ENCODE assay signal across 23 cellular contexts in the genomic region with DNA sequence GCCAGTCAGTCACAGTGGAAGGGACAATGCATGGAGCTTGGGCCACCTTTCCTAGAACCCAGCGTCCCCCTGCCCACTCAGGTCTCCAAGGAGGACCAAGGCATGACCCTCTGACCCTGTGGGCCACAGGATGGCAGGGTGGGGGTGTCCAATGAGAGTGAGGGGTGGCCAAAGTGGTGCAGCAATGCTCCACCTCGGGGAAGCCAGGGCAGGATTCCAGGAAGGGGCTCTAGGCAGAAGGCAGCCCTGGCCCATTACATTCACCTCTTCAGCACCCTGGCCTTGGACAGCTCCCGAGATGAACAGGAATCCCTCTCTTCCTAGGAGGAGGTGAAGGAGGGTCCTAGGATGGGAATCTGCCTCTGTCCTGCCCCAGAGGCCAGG.
DNase-seq lines count a peak whose midpoint lies in the region; ATAC-seq, FAIRE-seq and TF ChIP-seq lines count a peak whose summit lies in the region.
"Had no signal": no experiment of that assay in that cellular context is flagged by ENCODE, and none has a peak within 500 bp of the region (broad histone marks: within the 10 kb centered on the region; RNA-seq: fewer than 3 reads in every experiment).

No MANE protein-coding gene starts in this region.

- intact Hi-C loops in K562 (cut with micrococcal nuclease): no loop called here
- intact Hi-C loops in naive thymus-derived CD4-positive, alpha-beta T cell (cut with micrococcal nuclease): no loop called here

- no peak for TF ChIP-seq RAD21 in K562 (CRISPR knock-in tag; conservative IDR thresholded peaks at IDR 0.05 in 1 of 2, IDR thresholded peaks at IDR 0.05 in 1 of 2)

- POLR2A ChIA-PET in K562 (lab: Yijun Ruan, JAX): no interaction called here
- POLR2A ChIA-PET in naive thymus-derived CD4-positive, alpha-beta T cell (lab: Charles Lee): no interaction called here

- WGBS in K562 (ENCODE audit: insufficient coverage, low coverage, missing lambda C conversion rate): 6% methylated on average over 2 of the region's 3 CpGs

- H3K79me2 ChIP-seq in K562 (ENCODE audit: control insufficient read depth, insufficient read depth, low read length): no peaks in the 10 kb centered on the region

- H3K36me3 Mint-ChIP-seq in naive thymus-derived CD4-positive, alpha-beta T cell: no peaks in the 10 kb centered on the region
- H3K36me3 Mint-ChIP-seq: naive B cell; stimulated activated memory B cell treated with anti-CD40 and anti-IgM and Interleukin-4, amounts not matched to agents 10 μg/mL and 1 μg/mL and 100 μg/mL, for 72 hours had no signal

- H3K9me1 ChIP-seq in K562 (ENCODE audit: control insufficient read depth, insufficient read depth, low read length): no peaks in the 10 kb centered on the region

- no peak for FAIRE-seq in K562 (lab: Jason Lieb, UNC)

- H3K9me3 ChIP-seq in K562 (replicated peaks; ENCODE audit: control insufficient read depth, insufficient read depth, low read depth, low read length): no peaks in the 10 kb centered on the region
- H3K9me3 ChIP-seq in naive thymus-derived CD4-positive, alpha-beta T cell (ENCODE audit: control insufficient read depth in 2 of 3, low read length in 3 of 3): no peaks in the 10 kb centered on the region
- H3K9me3 ChIP-seq: BE2C, psoas muscle, tibial nerve had no signal

- no peak overlapping the region for H2AFZ ChIP-seq in K562 (ENCODE audit: low read depth, low read length)

- H4K20me1 ChIP-seq in K562 (replicated peaks; ENCODE audit: control insufficient read depth, insufficient read depth, low read length): no peaks in the 10 kb centered on the region

- no peak overlapping the region for H3K27ac Mint-ChIP-seq in naive thymus-derived CD4-positive, alpha-beta T cell
- H3K27ac Mint-ChIP-seq: effector memory CD8-positive, alpha-beta T cell; naive B cell; stimulated activated memory B cell treated with anti-CD40 and anti-IgM and Interleukin-4, amounts not matched to agents 10 μg/mL and 1 μg/mL and 100 μg/mL, for 72 hours had no signal

- no peak for TF ChIP-seq POLR2A in K562 (conservative IDR thresholded peaks at IDR 0.05)

- no peak for TF ChIP-seq CTCF in K562 (IDR thresholded peaks at IDR 0.05 in 2 of 3, conservative IDR thresholded peaks at IDR 0.05 in 1 of 3; ENCODE audit: insufficient read depth in 2 of 3, low read depth in 1 of 3, low read length in 3 of 3)

- H3K4me2 ChIP-seq in K562 (ENCODE audit: insufficient read depth, low read length): no peak overlapping the region

- no peaks in the 10 kb centered on the region for H3K36me3 ChIP-seq in K562 (ENCODE audit: control insufficient read depth, insufficient read depth, low read length)
- H3K36me3 ChIP-seq in naive thymus-derived CD4-positive, alpha-beta T cell (ENCODE audit: control insufficient read depth in 2 of 3, insufficient read depth in 3 of 3, low read length in 3 of 3): no peaks in the 10 kb centered on the region
- H3K36me3 ChIP-seq: BE2C, tibial nerve had no signal

- H3K4me3 ChIP-seq in K562: no peak overlapping the region
- H3K4me3 ChIP-seq in naive thymus-derived CD4-positive, alpha-beta T cell (ENCODE audit: low read length): no peak overlapping the region
- H3K4me3 ChIP-seq: psoas muscle, tibial nerve had no signal

- ATAC-seq in K562 (no peak), GM18519 (IDR thresholded peaks at IDR 0.05; ENCODE audit: low FRiP score, unreplicated experiment) (no peak)
- no peak for ATAC-seq in naive thymus-derived CD4-positive, alpha-beta T cell
- ATAC-seq: effector memory CD8-positive, alpha-beta T cell; left colon; psoas muscle; stimulated activated memory B cell treated with anti-CD40 and anti-IgM and Interleukin-4, amounts not matched to agents 10 μg/mL and 1 μg/mL and 100 μg/mL, for 72 hours had no signal

- H3K4me1 ChIP-seq in K562 (replicated peaks in 1 of 2; ENCODE audit: control insufficient read depth in 2 of 2, insufficient read depth in 2 of 2, low read length in 2 of 2): no peaks in the 10 kb centered on the region
- no peaks in the 10 kb centered on the region for H3K4me1 ChIP-seq in naive thymus-derived CD4-positive, alpha-beta T cell (ENCODE audit: control insufficient read depth in 2 of 2, insufficient read depth in 2 of 2, low read length in 2 of 2)
- H3K4me1 ChIP-seq: BE2C, psoas muscle, tibial nerve had no signal

- H3K9me3 Mint-ChIP-seq in naive thymus-derived CD4-positive, alpha-beta T cell: peaks cover 0 to 4% (median 0%) of the 10 kb centered on the region in 11 donors
- H3K9me3 Mint-ChIP-seq: effector memory CD8-positive, alpha-beta T cell had no signal

- no peak overlapping the region for H3K4me3 Mint-ChIP-seq in naive thymus-derived CD4-positive, alpha-beta T cell
- H3K4me3 Mint-ChIP-seq: effector memory CD8-positive, alpha-beta T cell; naive B cell; stimulated activated memory B cell treated with anti-CD40 and anti-IgM and Interleukin-4, amounts not matched to agents 10 μg/mL and 1 μg/mL and 100 μg/mL, for 72 hours had no signal

- peaks cover 0 to 23% (median 5%) of the 10 kb centered on the region in 5 donors for H3K27me3 Mint-ChIP-seq in naive thymus-derived CD4-positive, alpha-beta T cell

- in situ Hi-C loops in K562 (cut with MboI): no loop called here

- no TSS peak for BruUV-seq in K562 (replicated peaks; lab: Mats Ljungman, UMichigan)

- CTCF ChIA-PET in K562 (lab: Yijun Ruan, JAX; ENCODE audit: low intra/inter-chr PET ratio): no interaction called here
- CTCF ChIA-PET in naive thymus-derived CD4-positive, alpha-beta T cell (lab: Charles Lee): no interaction called here

- H3K27ac ChIP-seq in K562 (ENCODE audit: extremely low read depth, low read depth, low read length): no peak overlapping the region
- H3K27ac ChIP-seq in naive thymus-derived CD4-positive, alpha-beta T cell (ENCODE audit: low read depth, low read length): no peak overlapping the region
- H3K27ac ChIP-seq: psoas muscle, tibial nerve had no signal

- no peak overlapping the region for H3K9ac ChIP-seq in K562 (ENCODE audit: insufficient read depth in 1 of 2, low read depth in 2 of 2, low read length in 2 of 2)

- peaks cover 0 to 1% (median 0%) of the 10 kb centered on the region in 7 donors for H3K4me1 Mint-ChIP-seq in naive thymus-derived CD4-positive, alpha-beta T cell
- H3K4me1 Mint-ChIP-seq: naive B cell; stimulated activated memory B cell treated with anti-CD40 and anti-IgM and Interleukin-4, amounts not matched to agents 10 μg/mL and 1 μg/mL and 100 μg/mL, for 72 hours had no signal

- peaks cover 0 to 6% of the 10 kb centered on the region in 2 experiments; a peak in 1 of 5 replicates for H3K27me3 ChIP-seq in K562 (ENCODE audit: control insufficient read depth in 2 of 2, insufficient read depth in 2 of 2, low read length in 2 of 2)
- no peaks in the 10 kb centered on the region for H3K27me3 ChIP-seq in naive thymus-derived CD4-positive, alpha-beta T cell (ENCODE audit: control insufficient read depth in 2 of 2, insufficient read depth in 2 of 2, low read length in 2 of 2)
- H3K27me3 ChIP-seq: BE2C, tibial nerve had no signal

- no peak for TF ChIP-seq EP300 in K562 (IDR thresholded peaks at IDR 0.05; ENCODE audit: low read length)

- DNase-seq in Daoy (ENCODE audit: low read depth): peak; percentile 26
- DNase-seq in HuH-7 (ENCODE audit: low spot score): peak; percentile 28
- DNase-seq in K562 (ENCODE audit: extremely low read depth in 1 of 4, low spot score in 3 of 4): peak; percentile 9 to 14 (median 12)
- DNase-seq in mucosa of gallbladder (ENCODE audit: low spot score): peak; percentile 8
- DNase-seq in hippocampal formation (lab: John Stamatoyannopoulos, UW): no peak
- no peak for DNase-seq in naive thymus-derived CD4-positive, alpha-beta T cell
- no peak for DNase-seq in NCI-H2171 (lab: John Stamatoyannopoulos, UW)
- DNase-seq: activated CD4-positive, alpha-beta T cell treated with anti-CD3 and anti-CD28 coated beads, Interleukin-2, amount 50 U/mL, for 1 hour; activated T-cell treated with anti-CD3 and anti-CD28 coated beads, Interleukin-2, amount 50 U/mL, for 48 hours; BE2C; central memory CD4-positive, alpha-beta T cell; DMS53; effector memory CD8-positive, alpha-beta T cell; hypothalamus; left colon; naive B cell; NCI-H1417 treated with DMSO at 0.1 percent for 48 hours; NCI-H2227 treated with DMSO at 0.1 percent for 48 hours; psoas muscle; T-helper 9 cell had no signal

TF ChIP-seq in K562, 482 proteins besides CTCF, POLR2A, EP300 and RAD21:
- TF ChIP-seq EHMT2 (IDR thresholded peaks at IDR 0.05): peak; percentile 87
- no peak for TF ChIP-seq ASH1L (IDR thresholded peaks at IDR 0.05; ENCODE audit: borderline replicate concordance, low read depth, partially characterized antibody)
- peak; percentile 83 for TF ChIP-seq MIER1 (IDR thresholded peaks at IDR 0.05; ENCODE audit: low read depth)
- TF ChIP-seq, protein P1, sequence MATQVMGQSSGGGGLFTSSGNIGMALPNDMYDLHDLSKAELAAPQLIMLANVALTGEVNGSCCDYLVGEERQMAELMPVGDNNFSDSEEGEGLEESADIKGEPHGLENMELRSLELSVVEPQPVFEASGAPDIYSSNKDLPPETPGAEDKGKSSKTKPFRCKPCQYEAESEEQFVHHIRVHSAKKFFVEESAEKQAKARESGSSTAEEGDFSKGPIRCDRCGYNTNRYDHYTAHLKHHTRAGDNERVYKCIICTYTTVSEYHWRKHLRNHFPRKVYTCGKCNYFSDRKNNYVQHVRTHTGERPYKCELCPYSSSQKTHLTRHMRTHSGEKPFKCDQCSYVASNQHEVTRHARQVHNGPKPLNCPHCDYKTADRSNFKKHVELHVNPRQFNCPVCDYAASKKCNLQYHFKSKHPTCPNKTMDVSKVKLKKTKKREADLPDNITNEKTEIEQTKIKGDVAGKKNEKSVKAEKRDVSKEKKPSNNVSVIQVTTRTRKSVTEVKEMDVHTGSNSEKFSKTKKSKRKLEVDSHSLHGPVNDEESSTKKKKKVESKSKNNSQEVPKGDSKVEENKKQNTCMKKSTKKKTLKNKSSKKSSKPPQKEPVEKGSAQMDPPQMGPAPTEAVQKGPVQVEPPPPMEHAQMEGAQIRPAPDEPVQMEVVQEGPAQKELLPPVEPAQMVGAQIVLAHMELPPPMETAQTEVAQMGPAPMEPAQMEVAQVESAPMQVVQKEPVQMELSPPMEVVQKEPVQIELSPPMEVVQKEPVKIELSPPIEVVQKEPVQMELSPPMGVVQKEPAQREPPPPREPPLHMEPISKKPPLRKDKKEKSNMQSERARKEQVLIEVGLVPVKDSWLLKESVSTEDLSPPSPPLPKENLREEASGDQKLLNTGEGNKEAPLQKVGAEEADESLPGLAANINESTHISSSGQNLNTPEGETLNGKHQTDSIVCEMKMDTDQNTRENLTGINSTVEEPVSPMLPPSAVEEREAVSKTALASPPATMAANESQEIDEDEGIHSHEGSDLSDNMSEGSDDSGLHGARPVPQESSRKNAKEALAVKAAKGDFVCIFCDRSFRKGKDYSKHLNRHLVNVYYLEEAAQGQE (CRISPR knock-in tag; IDR thresholded peaks at IDR 0.05; ENCODE audit: low read depth): peak; percentile 67

Comparison
In these comparisons a context has a peak if more than half of its experiments do, and no peak if none do; other contexts are left out.
1. DNase-seq: peak in Daoy (single experiment), HuH-7 (single experiment), K562 (4 of 4) and mucosa of gallbladder (single experiment); none in hippocampal formation (0 of 2), naive thymus-derived CD4-positive, alpha-beta T cell (0 of 9) and NCI-H2171 (single experiment).